11 cellular contexts compared by ENCODE assay signal in the genomic region with DNA sequence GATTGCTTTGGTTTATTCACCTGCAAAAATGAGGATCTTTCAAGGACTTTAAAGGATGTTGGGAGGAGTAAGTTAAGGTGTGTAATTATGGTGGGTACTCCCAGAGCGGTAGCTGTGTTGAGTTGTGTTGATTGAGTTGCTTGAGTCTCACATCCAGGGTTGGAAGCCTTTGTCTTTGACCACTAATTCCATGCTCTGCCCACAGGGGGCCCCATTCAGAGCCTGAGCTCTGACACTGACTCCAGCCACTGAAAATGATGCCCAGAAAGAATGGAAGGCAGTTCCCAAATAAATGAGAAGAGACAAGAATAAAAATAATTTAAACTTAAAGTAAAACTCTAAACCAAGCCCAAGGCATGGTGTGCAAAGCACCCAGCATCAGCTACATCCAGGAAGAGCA.
DNase-seq lines count a peak whose midpoint lies in the region; TF ChIP-seq lines count a peak whose summit lies in the region.
"Had no signal": no experiment of that assay in that cellular context is flagged by ENCODE, and none has a peak within 500 bp of the region (broad histone marks: within the 10 kb centered on the region; RNA-seq: fewer than 3 reads in every experiment).

No MANE protein-coding gene starts in this region.

- no peak overlapping the region for H3K27ac Mint-ChIP-seq in activated CD4-positive, alpha-beta memory T cell treated with anti-CD3 and anti-CD28 coated beads for 36 hours

- peaks cover 7% of the 10 kb centered on the region for H3K9me3 Mint-ChIP-seq in activated CD4-positive, alpha-beta memory T cell treated with anti-CD3 and anti-CD28 coated beads for 36 hours

- CTCF ChIA-PET in activated CD4-positive, alpha-beta memory T cell treated with anti-CD3 and anti-CD28 coated beads for 36 hours (lab: Charles Lee): interaction anchor here (0.5 to 2.7 kb wide), 4 partner anchors 9 to 317 kb away, joined by 4 to 8 read pairs (median 6); no protein-coding TSS in a partner anchor

- intact Hi-C loops in activated CD4-positive, alpha-beta memory T cell treated with anti-CD3 and anti-CD28 coated beads for 36 hours (cut with micrococcal nuclease): no loop called here

- TF ChIP-seq CTCF in AG10803 (conservative IDR thresholded peaks at IDR 0.05; ENCODE audit: low read length) (peak; percentile 53), GM12874 (IDR thresholded peaks at IDR 0.05; ENCODE audit: insufficient read depth, low read depth, low read length) (peak; percentile 30; the same call in 1 of the 2 replicates)

- no peaks in the 10 kb centered on the region for H3K27me3 Mint-ChIP-seq in activated CD4-positive, alpha-beta memory T cell treated with anti-CD3 and anti-CD28 coated beads for 36 hours

- peaks cover 8% of the 10 kb centered on the region for H3K36me3 Mint-ChIP-seq in activated CD4-positive, alpha-beta memory T cell treated with anti-CD3 and anti-CD28 coated beads for 36 hours

- DNase-seq in AG10803 (ENCODE audit: low read depth): no peak
- DNase-seq in SK-MEL-5 (ENCODE audit: low read depth, low spot score): peak; percentile 59
- DNase-seq in islet precursor cell: peak; percentile 70
- no peak for DNase-seq in RKO (ENCODE audit: low spot score)
- DNase-seq in middle frontal gyrus (ENCODE audit: extremely low spot score, low spot score): no peak
- DNase-seq in NCI-H1092 (lab: John Stamatoyannopoulos, UW): no peak
- no peak for DNase-seq in activated CD4-positive, alpha-beta memory T cell treated with anti-CD3 and anti-CD28 coated beads for 36 hours
- DNase-seq: activated gamma-delta T cell, Kasumi-1, ovary had no signal

- no peak overlapping the region for H3K4me3 Mint-ChIP-seq in activated CD4-positive, alpha-beta memory T cell treated with anti-CD3 and anti-CD28 coated beads for 36 hours

- in situ Hi-C loops in SK-MEL-5 (cut with HindIII; ENCODE audit: low pct_unique_long_range_greater_than_20kb, low sequenced_read_pairs): no loop called here

- H3K4me3 ChIP-seq in AG10803 (ENCODE audit: low read length): no peak overlapping the region
- H3K4me3 ChIP-seq: ovary had no signal

- H3K4me1 Mint-ChIP-seq in activated CD4-positive, alpha-beta memory T cell treated with anti-CD3 and anti-CD28 coated beads for 36 hours (ENCODE audit: low read depth): peaks cover 4% of the 10 kb centered on the region

- POLR2A ChIA-PET in activated CD4-positive, alpha-beta memory T cell treated with anti-CD3 and anti-CD28 coated beads for 36 hours (lab: Charles Lee): no interaction called here

Comparison
In these comparisons a context has a peak if more than half of its experiments do, and no peak if none do; other contexts are left out.
1. DNase-seq: peak in SK-MEL-5 (single experiment) and islet precursor cell (single experiment); none in AG10803 (single experiment), RKO (single experiment), middle frontal gyrus (single experiment), NCI-H1092 (single experiment) and activated CD4-positive, alpha-beta memory T cell treated with anti-CD3 and anti-CD28 coated beads for 36 hours (single experiment).